Comparison of ENCODE assay signal across 8 cellular contexts in genomic region chr10:103969857-103970627, GRCh38. TPM values are rescaled to one million over a fixed set of nuclear protein-coding genes. Genes with fewer than 3 reads are reported as not detected.
A peak's percentile ranks its signal among the peaks of the same experiment; 100 is the strongest.
DNase-seq lines count a peak whose midpoint lies in the region; ATAC-seq, FAIRE-seq and TF ChIP-seq lines count a peak whose summit lies in the region.

No MANE protein-coding gene starts in this region.

- H3K4me1 ChIP-seq in astrocyte (ENCODE audit: insufficient read depth, low read length) (peaks cover 9% of the 10 kb centered on the region), mesodermal cell (ENCODE audit: control insufficient read depth, insufficient read depth, low read length, poor library complexity, severe bottlenecking) (no peaks in the 10 kb centered on the region), upper lobe of right lung (peaks cover 33% of the 10 kb centered on the region)

- peaks cover 50% of the 10 kb centered on the region for H4K20me1 ChIP-seq in astrocyte (ENCODE audit: insufficient read depth, low read length)

- H3K4me3 ChIP-seq in astrocyte (ENCODE audit: insufficient read depth, low read depth, low read length) (peak overlapping the region; percentile 99), mesodermal cell (ENCODE audit: extremely low read depth, insufficient read depth, low read length, poor library complexity, severe bottlenecking) (peak overlapping the region; percentile 21), upper lobe of right lung (peak overlapping the region; percentile 61)

- H3K9ac ChIP-seq in astrocyte (ENCODE audit: low read length): peak overlapping the region; percentile 59

- peaks cover 5% of the 10 kb centered on the region for H3K36me3 Mint-ChIP-seq in activated naive CD4-positive, alpha-beta T cell treated with anti-CD3 and anti-CD28 coated beads, Interleukin-2, amount 50 U/mL, for 24 hours
- no peaks in the 10 kb centered on the region for H3K36me3 Mint-ChIP-seq in astrocyte (ENCODE audit: low read depth, unreplicated experiment)

- intact Hi-C loops in upper lobe of right lung (cut with DNase I): loop anchor here (10.0 kb wide), 1 partner anchor 75 kb away; no protein-coding TSS in a partner anchor

- TF ChIP-seq CTCF in astrocyte (IDR thresholded peaks at IDR 0.05; ENCODE audit: insufficient read depth, low read depth, low read length): no peak
- TF ChIP-seq CTCF in upper lobe of right lung (IDR thresholded peaks at IDR 0.05): no peak

- H3K4me1 Mint-ChIP-seq in activated naive CD4-positive, alpha-beta T cell treated with anti-CD3 and anti-CD28 coated beads, Interleukin-2, amount 50 U/mL, for 24 hours: peaks cover 69% of the 10 kb centered on the region
- peaks cover 13% of the 10 kb centered on the region for H3K4me1 Mint-ChIP-seq in astrocyte (ENCODE audit: low read depth, unreplicated experiment)

- no peaks in the 10 kb centered on the region for H3K27me3 Mint-ChIP-seq in activated naive CD4-positive, alpha-beta T cell treated with anti-CD3 and anti-CD28 coated beads, Interleukin-2, amount 50 U/mL, for 24 hours
- H3K27me3 Mint-ChIP-seq in astrocyte (ENCODE audit: low read depth, unreplicated experiment): no peaks in the 10 kb centered on the region

- DNase-seq in activated naive CD4-positive, alpha-beta T cell treated with Interleukin-2 at 50 U/mL for 16 hours: no peak
- DNase-seq in astrocyte (ENCODE audit: low read depth) (no peak), upper lobe of right lung (no peak), HuH-7.5 (ENCODE audit: low spot score) (no peak)

- H3K4me3 Mint-ChIP-seq in activated naive CD4-positive, alpha-beta T cell treated with anti-CD3 and anti-CD28 coated beads, Interleukin-2, amount 50 U/mL, for 24 hours: peak overlapping the region; percentile 98
- H3K4me3 Mint-ChIP-seq in astrocyte (ENCODE audit: unreplicated experiment): peak overlapping the region; percentile 79

- no peaks in the 10 kb centered on the region for H3K27me3 ChIP-seq in astrocyte (ENCODE audit: insufficient read depth, low read length)
- no peaks in the 10 kb centered on the region for H3K27me3 ChIP-seq in upper lobe of right lung

- H3K27ac ChIP-seq in astrocyte (ENCODE audit: low read depth, low read length): no peak overlapping the region
- H3K27ac ChIP-seq in mesodermal cell (ENCODE audit: low read depth, low read length, severe bottlenecking): no peak overlapping the region
- peak overlapping the region; percentile 95 for H3K27ac ChIP-seq in upper lobe of right lung

- H3K4me2 ChIP-seq in astrocyte (ENCODE audit: low read length): peak overlapping the region; percentile 94

- FAIRE-seq in astrocyte (lab: Jason Lieb, UNC): no peak

- H3K27ac Mint-ChIP-seq in activated naive CD4-positive, alpha-beta T cell treated with anti-CD3 and anti-CD28 coated beads, Interleukin-2, amount 50 U/mL, for 24 hours: peak overlapping the region; percentile 5
- H3K27ac Mint-ChIP-seq in astrocyte (ENCODE audit: unreplicated experiment): no peak overlapping the region

- H3K79me2 ChIP-seq in astrocyte (ENCODE audit: insufficient read depth, low read length): peaks cover 74% of the 10 kb centered on the region

- ATAC-seq in upper lobe of right lung (no peak), GM19324 (IDR thresholded peaks at IDR 0.05; ENCODE audit: low FRiP score, unreplicated experiment) (no peak), HG03432 (IDR thresholded peaks at IDR 0.05; ENCODE audit: unreplicated experiment) (no peak)

- H3K9me3 Mint-ChIP-seq in activated naive CD4-positive, alpha-beta T cell treated with anti-CD3 and anti-CD28 coated beads, Interleukin-2, amount 50 U/mL, for 24 hours: peaks cover 2% of the 10 kb centered on the region
- H3K9me3 Mint-ChIP-seq in astrocyte (ENCODE audit: unreplicated experiment): no peaks in the 10 kb centered on the region

- H2AFZ ChIP-seq in astrocyte (ENCODE audit: low read depth, low read length): no peak overlapping the region

- H3K36me3 ChIP-seq in astrocyte (ENCODE audit: insufficient read depth, low read length): no peaks in the 10 kb centered on the region
- no peaks in the 10 kb centered on the region for H3K36me3 ChIP-seq in mesodermal cell (ENCODE audit: control insufficient read depth, insufficient read depth, low read length)
- H3K36me3 ChIP-seq in upper lobe of right lung: no peaks in the 10 kb centered on the region

- H3K9me3 ChIP-seq in astrocyte (ENCODE audit: insufficient read depth, low read depth, low read length): no peaks in the 10 kb centered on the region
- H3K9me3 ChIP-seq in mesodermal cell (ENCODE audit: control insufficient read depth, low read length): no peaks in the 10 kb centered on the region
- H3K9me3 ChIP-seq in upper lobe of right lung: no peaks in the 10 kb centered on the region

- 100% methylated on average over 1 of the region's 2 CpGs; no CpG with 5 or more reads in 1 of the 2 experiments for WGBS in mesodermal cell (ENCODE audit: insufficient coverage in 2 of 2), 2 experiments

RNA-seq across cellular contexts. Expression of gene SLK, which starts 3.1 kb away (rescaled TPM):
- total RNA-seq in astrocyte (24.9 and 27.5 TPM in 2 replicates), upper lobe of right lung (46.7 TPM)
- 23.1 TPM for polyA plus RNA-seq in mesodermal cell (2013, experiment 1 of 2)
- polyA plus RNA-seq in mesodermal cell (2013, experiment 2 of 2): 27.5 TPM

RNA-seq across cellular contexts. Expression of gene STN1, which starts 52.1 kb away (rescaled TPM):
- 17.3 and 19.9 TPM in 2 replicates for total RNA-seq in astrocyte
- 26.8 TPM for polyA plus RNA-seq in mesodermal cell (2013, experiment 1 of 2)
- 30.0 TPM for polyA plus RNA-seq in mesodermal cell (2013, experiment 2 of 2)
- total RNA-seq in upper lobe of right lung: 42.3 TPM

Comparison
In these comparisons a context has a peak if more than half of its experiments do, and no peak if none do; other contexts are left out.
1. H3K4me3 ChIP-seq: peak in every context shown above with its lines; median percentile 99 in astrocyte; 61 in upper lobe of right lung; 21 in mesodermal cell.